ENCODE assay signal across 35 cellular contexts in the genomic region with DNA sequence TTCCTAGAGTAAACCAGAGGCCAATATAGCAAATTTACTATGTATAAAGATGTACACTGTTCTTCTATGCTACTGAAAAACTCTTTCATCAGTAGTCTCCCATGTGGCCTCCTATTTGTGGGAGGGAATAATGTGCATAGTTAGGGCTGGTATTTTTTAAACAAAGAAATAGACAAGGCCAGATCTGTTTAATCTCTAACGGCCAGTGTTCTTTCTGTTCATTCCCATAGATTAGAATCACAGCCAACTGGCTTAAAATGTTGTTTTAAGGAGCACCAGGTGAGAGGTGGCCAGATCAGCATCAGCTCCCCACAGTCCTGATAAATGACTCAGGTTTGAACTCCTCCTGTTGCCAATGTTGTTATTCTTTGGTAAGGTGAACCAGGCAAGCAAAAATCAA. TPM values are rescaled to one million over a fixed set of nuclear protein-coding genes. Genes with fewer than 3 reads are reported as not detected.
"Had no signal": no experiment of that assay in that cellular context is flagged by ENCODE, and none has a peak within 500 bp of the region (broad histone marks: within the 10 kb centered on the region; RNA-seq: fewer than 3 reads in every experiment).

No MANE protein-coding gene starts in this region.

- DNase-seq: activated B cell treated with CpG ODN at 0.5 μM for 24 hours; activated CD4-positive, alpha-beta memory T cell treated with anti-CD3 and anti-CD28 coated beads, Interleukin-2, amount 10 ng/mL, durations not matched to agents 7 days and 5 days; activated CD4-positive, alpha-beta T cell treated with anti-CD3 and anti-CD28 coated beads for 4 hours; activated CD4-positive, alpha-beta T cell treated with anti-CD3 and anti-CD28 coated beads, Interleukin-2, amount 10 ng/mL, durations not matched to agents 7 days and 5 days; activated CD4-positive, alpha-beta T cell treated with anti-CD3 and anti-CD28 coated beads, Interleukin-2, amount 50 U/mL, for 48 hours; activated CD4-positive, CD25-positive, alpha-beta regulatory T cell treated with anti-CD3 and anti-CD28 coated beads, Interleukin-2, amount 50 U/mL, for 72 hours; activated CD8-positive, alpha-beta memory T cell treated with anti-CD3 and anti-CD28 coated beads for 24 hours; activated CD8-positive, alpha-beta memory T cell treated with anti-CD3 and anti-CD28 coated beads, Interleukin-2, amount 10 ng/mL, durations not matched to agents 7 days and 5 days; activated CD8-positive, alpha-beta memory T cell treated with anti-CD3 and anti-CD28 coated beads, Interleukin-2, amount 50 U/mL, for 48 hours; activated CD8-positive, alpha-beta T cell treated with anti-CD3 and anti-CD28 coated beads, Interleukin-2, amount 10 ng/mL, durations not matched to agents 7 days and 5 days; activated effector memory CD4-positive, alpha-beta T cell treated with Interleukin-2 at 50 U/mL for 16 hours; activated gamma-delta T cell; activated naive CD4-positive, alpha-beta T cell treated with anti-CD3 and anti-CD28 coated beads, Interleukin-2, amount 10 ng/mL, durations not matched to agents 7 days and 5 days; activated naive CD4-positive, alpha-beta T cell treated with Interleukin-2 at 50 U/mL for 16 hours; activated naive CD8-positive, alpha-beta T cell treated with anti-CD3 and anti-CD28 coated beads, Interleukin-2, amount 10 ng/mL, durations not matched to agents 7 days and 5 days; activated naive CD8-positive, alpha-beta T cell treated with anti-CD3 and anti-CD28 coated beads, Interleukin-2, amount 50 U/mL, for 24 hours; activated T-cell treated with anti-CD3 and anti-CD28 coated beads, Interleukin-2, amount 50 U/mL, for 24 hours; activated T-cell treated with anti-CD3 and anti-CD28 coated beads, Interleukin-2, amount 50 U/mL, for 48 hours; amygdala; anterior cingulate cortex; caudate nucleus; cerebellar nuclear complex; T-helper 1 cell; T-helper 2 cell; T-helper 9 cell had no signal

- H3K9me3 ChIP-seq: ascending aorta had no signal

- H3K27me3 Mint-ChIP-seq: activated CD4-positive, alpha-beta memory T cell treated with anti-CD3 and anti-CD28 coated beads, Interleukin-2, amount 10 ng/mL, durations not matched to agents 7 days and 5 days; activated naive CD4-positive, alpha-beta T cell treated with anti-CD3 and anti-CD28 coated beads, Interleukin-2, amount 10 ng/mL, durations not matched to agents 7 days and 5 days; brain; central memory CD8-positive, alpha-beta T cell had no signal

- H3K9me3 Mint-ChIP-seq: activated B cell treated with CpG ODN at 0.5 μM for 24 hours; activated CD4-positive, alpha-beta memory T cell treated with anti-CD3 and anti-CD28 coated beads, Interleukin-2, amount 10 ng/mL, durations not matched to agents 7 days and 5 days; activated CD4-positive, alpha-beta T cell treated with anti-CD3 and anti-CD28 coated beads, Interleukin-2, amount 10 ng/mL, durations not matched to agents 7 days and 5 days; activated naive CD4-positive, alpha-beta T cell treated with anti-CD3 and anti-CD28 coated beads, Interleukin-2, amount 10 ng/mL, durations not matched to agents 7 days and 5 days; activated naive CD4-positive, alpha-beta T cell treated with anti-CD3 and anti-CD28 coated beads, Interleukin-2, amount 50 U/mL, for 24 hours; activated naive CD8-positive, alpha-beta T cell treated with anti-CD3 and anti-CD28 coated beads, Interleukin-2, amount 10 ng/mL, durations not matched to agents 7 days and 5 days; activated T-helper 2 cell treated with anti-CD3 and anti-CD28 coated beads, Interferon-gamma antibody, Interleukin-2, Interleukin-4, amounts not matched to agents 10 μg/mL and 5 μg/mL and 100 μg/mL, durations not matched to agents 14 hours and 24 hours and 36 hours; central memory CD8-positive, alpha-beta T cell; T-helper 1 cell treated with Interleukin-12 subunit alpha and Interleukin-12 subunit beta and Interleukin-4 antibody, amounts not matched to agents 30 μg/mL and 1 μg/mL, for 36 hours; T-helper 2 cell treated with Interferon-gamma antibody and Interleukin-4, amounts not matched to agents 5 μg/mL and 100 μg/mL, for 36 hours had no signal

- H3K4me1 ChIP-seq: ascending aorta had no signal

- H3K4me3 ChIP-seq: ascending aorta, cardiac muscle cell had no signal

- H3K36me3 ChIP-seq: ascending aorta, cardiac muscle cell had no signal

- H3K4me3 Mint-ChIP-seq: activated B cell treated with CpG ODN at 0.5 μM for 24 hours; activated CD4-positive, alpha-beta memory T cell treated with anti-CD3 and anti-CD28 coated beads, Interleukin-2, amount 10 ng/mL, durations not matched to agents 7 days and 5 days; activated CD4-positive, alpha-beta T cell treated with anti-CD3 and anti-CD28 coated beads, Interleukin-2, amount 10 ng/mL, durations not matched to agents 7 days and 5 days; activated CD8-positive, alpha-beta memory T cell treated with anti-CD3 and anti-CD28 coated beads, Interleukin-2, amount 10 ng/mL, durations not matched to agents 7 days and 5 days; activated CD8-positive, alpha-beta T cell treated with anti-CD3 and anti-CD28 coated beads, Interleukin-2, amount 10 ng/mL, durations not matched to agents 7 days and 5 days; activated naive CD4-positive, alpha-beta T cell treated with anti-CD3 and anti-CD28 coated beads, Interleukin-2, amount 10 ng/mL, durations not matched to agents 7 days and 5 days; activated naive CD4-positive, alpha-beta T cell treated with anti-CD3 and anti-CD28 coated beads, Interleukin-2, amount 50 U/mL, for 24 hours; activated naive CD8-positive, alpha-beta T cell; activated naive CD8-positive, alpha-beta T cell treated with anti-CD3 and anti-CD28 coated beads, Interleukin-2, amount 10 ng/mL, durations not matched to agents 7 days and 5 days; activated naive CD8-positive, alpha-beta T cell treated with anti-CD3 and anti-CD28 coated beads, Interleukin-2, amount 50 U/mL, for 24 hours; activated T-cell treated with anti-CD3 and anti-CD28 coated beads, Interleukin-2, amount 50 U/mL, for 24 hours; brain; central memory CD8-positive, alpha-beta T cell; T-helper 1 cell treated with Interleukin-12 subunit alpha and Interleukin-12 subunit beta and Interleukin-4 antibody, amounts not matched to agents 30 μg/mL and 1 μg/mL, for 36 hours; T-helper 2 cell treated with Interferon-gamma antibody and Interleukin-4, amounts not matched to agents 5 μg/mL and 100 μg/mL, for 36 hours had no signal

- H3K4me1 Mint-ChIP-seq: activated B cell treated with CpG ODN at 0.5 μM for 24 hours; activated CD4-positive, alpha-beta memory T cell treated with anti-CD3 and anti-CD28 coated beads, Interleukin-2, amount 10 ng/mL, durations not matched to agents 7 days and 5 days; activated CD4-positive, alpha-beta T cell treated with anti-CD3 and anti-CD28 coated beads, Interleukin-2, amount 10 ng/mL, durations not matched to agents 7 days and 5 days; activated CD8-positive, alpha-beta memory T cell treated with anti-CD3 and anti-CD28 coated beads, Interleukin-2, amount 10 ng/mL, durations not matched to agents 7 days and 5 days; activated naive CD4-positive, alpha-beta T cell treated with anti-CD3 and anti-CD28 coated beads, Interleukin-2, amount 10 ng/mL, durations not matched to agents 7 days and 5 days; activated naive CD4-positive, alpha-beta T cell treated with anti-CD3 and anti-CD28 coated beads, Interleukin-2, amount 50 U/mL, for 24 hours; activated naive CD8-positive, alpha-beta T cell treated with anti-CD3 and anti-CD28 coated beads, Interleukin-2, amount 10 ng/mL, durations not matched to agents 7 days and 5 days; activated naive CD8-positive, alpha-beta T cell treated with anti-CD3 and anti-CD28 coated beads, Interleukin-2, amount 50 U/mL, for 24 hours; brain; central memory CD8-positive, alpha-beta T cell had no signal

- H3K27ac ChIP-seq: ascending aorta, cardiac muscle cell, VCaP had no signal

- H3K27ac Mint-ChIP-seq: activated B cell treated with CpG ODN at 0.5 μM for 24 hours; activated CD4-positive, alpha-beta memory T cell treated with anti-CD3 and anti-CD28 coated beads, Interleukin-2, amount 10 ng/mL, durations not matched to agents 7 days and 5 days; activated CD4-positive, alpha-beta T cell treated with anti-CD3 and anti-CD28 coated beads, Interleukin-2, amount 10 ng/mL, durations not matched to agents 7 days and 5 days; activated CD8-positive, alpha-beta memory T cell treated with anti-CD3 and anti-CD28 coated beads, Interleukin-2, amount 10 ng/mL, durations not matched to agents 7 days and 5 days; activated CD8-positive, alpha-beta T cell treated with anti-CD3 and anti-CD28 coated beads, Interleukin-2, amount 10 ng/mL, durations not matched to agents 7 days and 5 days; activated naive CD4-positive, alpha-beta T cell treated with anti-CD3 and anti-CD28 coated beads, Interleukin-2, amount 10 ng/mL, durations not matched to agents 7 days and 5 days; activated naive CD4-positive, alpha-beta T cell treated with anti-CD3 and anti-CD28 coated beads, Interleukin-2, amount 50 U/mL, for 24 hours; activated naive CD8-positive, alpha-beta T cell; activated naive CD8-positive, alpha-beta T cell treated with anti-CD3 and anti-CD28 coated beads, Interleukin-2, amount 10 ng/mL, durations not matched to agents 7 days and 5 days; activated naive CD8-positive, alpha-beta T cell treated with anti-CD3 and anti-CD28 coated beads, Interleukin-2, amount 50 U/mL, for 24 hours; activated T-cell treated with anti-CD3 and anti-CD28 coated beads, Interleukin-2, amount 50 U/mL, for 24 hours; activated T-helper 2 cell treated with anti-CD3 and anti-CD28 coated beads, Interferon-gamma antibody, Interleukin-2, Interleukin-4, amounts not matched to agents 10 μg/mL and 5 μg/mL and 100 μg/mL, durations not matched to agents 14 hours and 24 hours and 36 hours; brain; T-helper 1 cell treated with Interleukin-12 subunit alpha and Interleukin-12 subunit beta and Interleukin-4 antibody, amounts not matched to agents 30 μg/mL and 1 μg/mL, for 36 hours; T-helper 2 cell treated with Interferon-gamma antibody and Interleukin-4, amounts not matched to agents 5 μg/mL and 100 μg/mL, for 36 hours had no signal

- H3K36me3 Mint-ChIP-seq: activated CD8-positive, alpha-beta memory T cell treated with anti-CD3 and anti-CD28 coated beads, Interleukin-2, amount 10 ng/mL, durations not matched to agents 7 days and 5 days; activated naive CD4-positive, alpha-beta T cell treated with anti-CD3 and anti-CD28 coated beads, Interleukin-2, amount 10 ng/mL, durations not matched to agents 7 days and 5 days; activated naive CD4-positive, alpha-beta T cell treated with anti-CD3 and anti-CD28 coated beads, Interleukin-2, amount 50 U/mL, for 24 hours; activated naive CD8-positive, alpha-beta T cell; activated naive CD8-positive, alpha-beta T cell treated with anti-CD3 and anti-CD28 coated beads, Interleukin-2, amount 10 ng/mL, durations not matched to agents 7 days and 5 days; brain had no signal

- H3K27me3 ChIP-seq: ascending aorta, cardiac muscle cell had no signal

- ATAC-seq: activated CD8-positive, alpha-beta memory T cell treated with anti-CD3 and anti-CD28 coated beads, Interleukin-2, amount 10 ng/mL, durations not matched to agents 7 days and 5 days; activated CD8-positive, alpha-beta T cell treated with anti-CD3 and anti-CD28 coated beads, Interleukin-2, amount 10 ng/mL, durations not matched to agents 7 days and 5 days; activated naive CD8-positive, alpha-beta T cell treated with anti-CD3 and anti-CD28 coated beads, Interleukin-2, amount 50 U/mL, for 24 hours had no signal

RNA-seq across cellular contexts. Expression of a gene that starts 12.1 kb away (rescaled TPM):
- total RNA-seq: activated B cell treated with CpG ODN at 0.5 μM for 24 hours; activated CD4-positive, alpha-beta memory T cell treated with anti-CD3 and anti-CD28 coated beads, Interleukin-2, amount 10 ng/mL, durations not matched to agents 7 days and 5 days; activated CD4-positive, alpha-beta T cell treated with anti-CD3 and anti-CD28 coated beads, Interleukin-2, amount 10 ng/mL, durations not matched to agents 7 days and 5 days; activated CD8-positive, alpha-beta memory T cell treated with anti-CD3 and anti-CD28 coated beads, Interleukin-2, amount 10 ng/mL, durations not matched to agents 7 days and 5 days; activated CD8-positive, alpha-beta T cell treated with anti-CD3 and anti-CD28 coated beads, Interleukin-2, amount 10 ng/mL, durations not matched to agents 7 days and 5 days; activated naive CD8-positive, alpha-beta T cell treated with anti-CD3 and anti-CD28 coated beads, Interleukin-2, amount 10 ng/mL, durations not matched to agents 7 days and 5 days; activated T-helper 2 cell treated with anti-CD3 and anti-CD28 coated beads, Interferon-gamma antibody, Interleukin-2, Interleukin-4, amounts not matched to agents 10 μg/mL and 5 μg/mL and 100 μg/mL, durations not matched to agents 14 hours and 24 hours and 36 hours had no signal
